In genomic region chr11:8440649-8441048, GRCh38 we compare ENCODE assay signal across 28 cellular contexts.
"Had no signal": no experiment of that assay in that cellular context is flagged by ENCODE, and none has a peak within 500 bp of the region (broad histone marks: within the 10 kb centered on the region; RNA-seq: fewer than 3 reads in every experiment).

No MANE protein-coding gene starts in this region.

- H3K36me3 ChIP-seq: colonic mucosa, esophagus muscularis mucosa, esophagus squamous epithelium, gastrocnemius medialis, gastroesophageal sphincter, heart left ventricle, heart right ventricle had no signal

- H3K4me3 ChIP-seq: colonic mucosa, coronary artery, dorsolateral prefrontal cortex, esophagus muscularis mucosa, esophagus squamous epithelium, gastrocnemius medialis, gastroesophageal sphincter, heart left ventricle, heart right ventricle had no signal

- ATAC-seq: effector memory CD8-positive, alpha-beta T cell; esophagus mucosa; foreskin keratinocyte; gastrocnemius medialis; gastroesophageal sphincter; heart left ventricle; heart right ventricle had no signal

- H3K9me3 ChIP-seq: colonic mucosa, esophagus muscularis mucosa, esophagus squamous epithelium, gastrocnemius medialis, gastroesophageal sphincter, heart left ventricle, heart right ventricle had no signal

- DNase-seq: colonic mucosa; cortex of kidney; dermis blood vessel endothelial cell; dorsolateral prefrontal cortex; effector CD4-positive, alpha-beta T cell; effector CD8-positive, alpha-beta T cell; effector memory CD4-positive, alpha-beta T cell; effector memory CD8-positive, alpha-beta T cell; endodermal cell; erythroblast; esophagus squamous epithelium; foreskin fibroblast; foreskin keratinocyte; foreskin melanocyte; gastrocnemius medialis; glutamatergic neuron; head of caudate nucleus; heart left ventricle; heart right ventricle had no signal

- H3K4me1 ChIP-seq: colonic mucosa, esophagus muscularis mucosa, esophagus squamous epithelium, foreskin keratinocyte, gastrocnemius medialis, gastroesophageal sphincter, heart right ventricle had no signal

- FAIRE-seq: colon, endometrium, endothelial cell of umbilical vein, frontal cortex had no signal

- H3K27ac ChIP-seq: colonic mucosa, coronary artery, dorsolateral prefrontal cortex, epithelial cell of prostate, esophagus muscularis mucosa, esophagus squamous epithelium, foreskin keratinocyte, gastrocnemius medialis, gastroesophageal sphincter, heart left ventricle, heart right ventricle had no signal

- H3K27me3 ChIP-seq: dorsolateral prefrontal cortex, esophagus muscularis mucosa, esophagus squamous epithelium, foreskin keratinocyte, gastrocnemius medialis, gastroesophageal sphincter, heart left ventricle, heart right ventricle had no signal
